21 cellular contexts compared by ENCODE assay signal in genomic region chr2:128603411-128603924, GRCh38.
DNase-seq lines count a peak whose midpoint lies in the region; ATAC-seq, FAIRE-seq and TF ChIP-seq lines count a peak whose summit lies in the region.
"Had no signal": no experiment of that assay in that cellular context is flagged by ENCODE, and none has a peak within 500 bp of the region (broad histone marks: within the 10 kb centered on the region; RNA-seq: fewer than 3 reads in every experiment).

No MANE protein-coding gene starts in this region.

- H3K4me1 ChIP-seq in H1 (replicated peaks in 1 of 4; ENCODE audit: control insufficient read depth in 3 of 4, insufficient read depth in 4 of 4, low read length in 3 of 4): peaks cover 0 to 9% (median under 1%) of the 10 kb centered on the region in 4 experiments; a peak in 3 of 7 replicates
- no peaks in the 10 kb centered on the region for H3K4me1 ChIP-seq in CD4-positive, alpha-beta memory T cell (ENCODE audit: insufficient read depth, low read length)
- H3K4me1 ChIP-seq: neural progenitor cell, stomach had no signal

- H2BK20ac ChIP-seq in H1 (ENCODE audit: low read length): no peak overlapping the region

- H4K5ac ChIP-seq in H1 (ENCODE audit: insufficient read length, low read depth, low read length): no peak overlapping the region

- peaks cover 0 to 5% of the 10 kb centered on the region in 2 experiments for H4K20me1 ChIP-seq in H1 (replicated peaks in 1 of 2; ENCODE audit: control insufficient read depth in 1 of 2, insufficient read depth in 2 of 2, low read length in 2 of 2)

- TF ChIP-seq RAD21 in H1 (IDR thresholded peaks at IDR 0.05 in 1 of 2, conservative IDR thresholded peaks at IDR 0.05 in 1 of 2; ENCODE audit: low read depth in 2 of 2, low read length in 2 of 2): no peak

- no peak overlapping the region for H3K4ac ChIP-seq in H1 (replicated peaks; ENCODE audit: insufficient read length, low read depth, low read length)

- ATAC-seq in natural killer cell (no peak), HG02763 (IDR thresholded peaks at IDR 0.05; ENCODE audit: unreplicated experiment) (no peak), GM21576 (IDR thresholded peaks at IDR 0.05; ENCODE audit: unreplicated experiment) (no peak)
- no peak for ATAC-seq in natural killer cell treated with Interleukin-12 subunit alpha and Interleukin-12 subunit beta and Interleukin-15 and Interleukin-18, amount 100 ng/mL, for 72 hours
- no peak for ATAC-seq in activated T-helper 17 cell treated with anti-CD3 and anti-CD28 coated beads, Interleukin-2, amount 50 U/mL, for 72 hours (replicated peaks)
- ATAC-seq: activated CD8-positive, alpha-beta T cell treated with anti-CD3 and anti-CD28 coated beads, Interleukin-2, amount 10 ng/mL, durations not matched to agents 7 days and 5 days; CD8-positive, alpha-beta T cell had no signal

- H3K27me3 Mint-ChIP-seq in natural killer cell (ENCODE audit: low read depth in 2 of 2) (no peaks in the 10 kb centered on the region), mesothelial cell of epicardium (ENCODE audit: low read depth) (peaks cover under 1% of the 10 kb centered on the region)
- no peaks in the 10 kb centered on the region for H3K27me3 Mint-ChIP-seq in natural killer cell treated with Interleukin-12 subunit alpha and Interleukin-12 subunit beta and Interleukin-15 and Interleukin-18, amount 100 ng/mL, for 72 hours
- H3K27me3 Mint-ChIP-seq in activated T-helper 17 cell treated with anti-CD3 and anti-CD28 coated beads, Interleukin-2, amount 50 U/mL, for 72 hours: no peaks in the 10 kb centered on the region
- H3K27me3 Mint-ChIP-seq in CD4-positive, alpha-beta memory T cell: no peaks in the 10 kb centered on the region

- TF ChIP-seq EP300 in H1 (IDR thresholded peaks at IDR 0.05; ENCODE audit: borderline replicate concordance in 1 of 2, low read depth in 2 of 2, low read length in 2 of 2): no peak

- H3K27me3 ChIP-seq in H1 (replicated peaks in 1 of 4; ENCODE audit: control insufficient read depth in 3 of 4, extremely low read depth in 1 of 4, insufficient read depth in 3 of 4, low read length in 3 of 4): no peaks in the 10 kb centered on the region
- H3K27me3 ChIP-seq in CD4-positive, alpha-beta memory T cell (ENCODE audit: insufficient read depth, low read length): no peaks in the 10 kb centered on the region
- H3K27me3 ChIP-seq: neural progenitor cell, stomach had no signal

- H3K4me1 Mint-ChIP-seq in natural killer cell: no peaks in the 10 kb centered on the region
- H3K4me1 Mint-ChIP-seq in natural killer cell treated with Interleukin-12 subunit alpha and Interleukin-12 subunit beta and Interleukin-15 and Interleukin-18, amount 100 ng/mL, for 72 hours (ENCODE audit: low read depth in 2 of 2): no peaks in the 10 kb centered on the region
- peaks cover 15% of the 10 kb centered on the region for H3K4me1 Mint-ChIP-seq in mesothelial cell of epicardium
- no peaks in the 10 kb centered on the region for H3K4me1 Mint-ChIP-seq in activated T-helper 17 cell treated with anti-CD3 and anti-CD28 coated beads, Interleukin-2, amount 50 U/mL, for 72 hours
- H3K4me1 Mint-ChIP-seq in CD4-positive, alpha-beta memory T cell: no peaks in the 10 kb centered on the region

- H3K4me3 Mint-ChIP-seq in natural killer cell: no peak overlapping the region
- no peak overlapping the region for H3K4me3 Mint-ChIP-seq in natural killer cell treated with Interleukin-12 subunit alpha and Interleukin-12 subunit beta and Interleukin-15 and Interleukin-18, amount 100 ng/mL, for 72 hours
- H3K4me3 Mint-ChIP-seq in mesothelial cell of epicardium: no peak overlapping the region
- no peak overlapping the region for H3K4me3 Mint-ChIP-seq in activated T-helper 17 cell treated with anti-CD3 and anti-CD28 coated beads, Interleukin-2, amount 50 U/mL, for 72 hours
- H3K4me3 Mint-ChIP-seq in CD4-positive, alpha-beta memory T cell: no peak overlapping the region
- H3K4me3 Mint-ChIP-seq: activated CD8-positive, alpha-beta T cell treated with anti-CD3 and anti-CD28 coated beads, Interleukin-2, amount 10 ng/mL, durations not matched to agents 7 days and 5 days; CD8-positive, alpha-beta T cell; neural progenitor cell had no signal

- no peak overlapping the region for H2AK5ac ChIP-seq in H1 (ENCODE audit: low read depth, low read length)

- H4K91ac ChIP-seq in H1 (replicated peaks; ENCODE audit: insufficient read length, low read length): no peak overlapping the region

- no peak for FAIRE-seq in H1 (lab: Jason Lieb, UNC)

- CTCF ChIA-PET in H1 (lab: Charles Lee; ENCODE audit: partially characterized antibody): interaction anchor here (0.8 to 1.6 kb wide), 3 partner anchors 8 to 35 kb away, joined by 3 to 4 read pairs (median 4); no protein-coding TSS in a partner anchor
- CTCF ChIA-PET in CD4-positive, alpha-beta memory T cell (lab: Charles Lee; ENCODE audit: partially characterized antibody): interaction anchor here (1.0 kb wide), 1 partner anchor 10 kb away, joined by 3 read pairs; no protein-coding TSS in a partner anchor

- H3K9ac ChIP-seq in H1 (replicated peaks in 1 of 4; ENCODE audit: extremely low read depth in 1 of 4, low read depth in 3 of 4, low read length in 3 of 4): no peak overlapping the region
- H3K9ac ChIP-seq: neural progenitor cell had no signal

- H2BK5ac ChIP-seq in H1 (ENCODE audit: low read depth, low read length): no peak overlapping the region

- POLR2A ChIA-PET in H1 (lab: Charles Lee; ENCODE audit: partially characterized antibody): no interaction called here
- POLR2A ChIA-PET in CD4-positive, alpha-beta memory T cell (lab: Charles Lee; ENCODE audit: partially characterized antibody): no interaction called here

- no peak overlapping the region for H3K27ac Mint-ChIP-seq in natural killer cell
- no peak overlapping the region for H3K27ac Mint-ChIP-seq in natural killer cell treated with Interleukin-12 subunit alpha and Interleukin-12 subunit beta and Interleukin-15 and Interleukin-18, amount 100 ng/mL, for 72 hours
- H3K27ac Mint-ChIP-seq in mesothelial cell of epicardium: no peak overlapping the region
- no peak overlapping the region for H3K27ac Mint-ChIP-seq in activated T-helper 17 cell treated with anti-CD3 and anti-CD28 coated beads, Interleukin-2, amount 50 U/mL, for 72 hours
- no peak overlapping the region for H3K27ac Mint-ChIP-seq in CD4-positive, alpha-beta memory T cell
- H3K27ac Mint-ChIP-seq: activated CD8-positive, alpha-beta T cell treated with anti-CD3 and anti-CD28 coated beads, Interleukin-2, amount 10 ng/mL, durations not matched to agents 7 days and 5 days; CD8-positive, alpha-beta T cell; neural progenitor cell had no signal

- DNase-seq in natural killer cell: peak; percentile 3
- no peak for DNase-seq in natural killer cell treated with Interleukin-12 subunit alpha and Interleukin-12 subunit beta and Interleukin-15 and Interleukin-18, amount 100 ng/mL, for 72 hours (ENCODE audit: low spot score)
- no peak for DNase-seq in H1 (ENCODE audit: low read depth in 1 of 2, low spot score in 2 of 2)
- peak; percentile 4 to 34 for DNase-seq in mesothelial cell of epicardium (ENCODE audit: low spot score in 2 of 2, unreplicated experiment in 2 of 2)
- no peak for DNase-seq in CD4-positive, alpha-beta memory T cell
- DNase-seq: activated CD8-positive, alpha-beta T cell treated with anti-CD3 and anti-CD28 coated beads, Interleukin-2, amount 10 ng/mL, durations not matched to agents 7 days and 5 days; activated gamma-delta T cell; anterior cingulate cortex; CD8-positive, alpha-beta T cell; cerebellar nuclear complex; DMS79 treated with DMSO at 0.1 percent for 48 hours; mesenchymal stem cell; MM.1S; NCI-H1930; retina; stomach had no signal

- no peak overlapping the region for H2AFZ ChIP-seq in H1 (ENCODE audit: low read length)
- H2AFZ ChIP-seq: neural progenitor cell had no signal

- H3K79me1 ChIP-seq in H1 (ENCODE audit: low read depth, low read length): no peaks in the 10 kb centered on the region

- H3K56ac ChIP-seq in H1 (replicated peaks; ENCODE audit: insufficient read length, low read depth, low read length): no peak overlapping the region

- WGBS in H1 (ENCODE audit: extremely low coverage in 1 of 2, insufficient coverage in 1 of 2, insufficient read length in 1 of 2, insufficient replicate concordance in 2 of 2, low coverage in 1 of 2, low lambda C conversion rate in 2 of 2, missing lambda C conversion rate in 1 of 2), 2 experiments: 95% methylated on average over 14 of the region's 14 CpGs; no CpG with 5 or more reads in 1 of the 2 experiments

- no peaks in the 10 kb centered on the region for H3K36me3 Mint-ChIP-seq in natural killer cell
- no peaks in the 10 kb centered on the region for H3K36me3 Mint-ChIP-seq in natural killer cell treated with Interleukin-12 subunit alpha and Interleukin-12 subunit beta and Interleukin-15 and Interleukin-18, amount 100 ng/mL, for 72 hours
- no peaks in the 10 kb centered on the region for H3K36me3 Mint-ChIP-seq in mesothelial cell of epicardium
- no peaks in the 10 kb centered on the region for H3K36me3 Mint-ChIP-seq in activated T-helper 17 cell treated with anti-CD3 and anti-CD28 coated beads, Interleukin-2, amount 50 U/mL, for 72 hours (ENCODE audit: low read depth)
- no peaks in the 10 kb centered on the region for H3K36me3 Mint-ChIP-seq in CD4-positive, alpha-beta memory T cell
- H3K36me3 Mint-ChIP-seq: CD8-positive, alpha-beta T cell; neural progenitor cell had no signal

- no peaks in the 10 kb centered on the region for H3K9me3 ChIP-seq in H1 (ENCODE audit: insufficient read depth in 2 of 2, low read depth in 1 of 2, low read length in 1 of 2)
- no peaks in the 10 kb centered on the region for H3K9me3 ChIP-seq in CD4-positive, alpha-beta memory T cell (ENCODE audit: control insufficient read depth in 1 of 2, low read length in 2 of 2)
- H3K9me3 ChIP-seq: stomach had no signal

- H3K36me3 ChIP-seq in H1 (ENCODE audit: control insufficient read depth in 2 of 4, insufficient read depth in 4 of 4, low read length in 3 of 4): no peaks in the 10 kb centered on the region
- no peaks in the 10 kb centered on the region for H3K36me3 ChIP-seq in CD4-positive, alpha-beta memory T cell (ENCODE audit: insufficient read depth, low read length)
- H3K36me3 ChIP-seq: neural progenitor cell, stomach had no signal

- H2BK15ac ChIP-seq in H1 (ENCODE audit: low read length): peak overlapping the region; percentile 75; the same call in 1 of the 2 replicates

- H3K14ac ChIP-seq in H1 (ENCODE audit: insufficient read length): no peak overlapping the region

- intact Hi-C loops in natural killer cell (cut with micrococcal nuclease): no loop called here
- intact Hi-C loops in CD4-positive, alpha-beta memory T cell (cut with micrococcal nuclease): no loop called here

- no peak overlapping the region for H2BK120ac ChIP-seq in H1 (replicated peaks; ENCODE audit: low read depth, low read length)

- H2BK12ac ChIP-seq in H1 (ENCODE audit: low read depth, low read length): 0 out of 2 replicates have a peak overlapping the region, but pooled peaks have one; percentile 55

- no peak overlapping the region for H3K4me3 ChIP-seq in H1 (ENCODE audit: extremely low read depth in 1 of 4, insufficient read depth in 2 of 4, low read depth in 3 of 4, low read length in 4 of 4)
- no peak overlapping the region for H3K4me3 ChIP-seq in CD4-positive, alpha-beta memory T cell (ENCODE audit: low read length in 2 of 2)
- H3K4me3 ChIP-seq: neural progenitor cell, stomach had no signal

- peak overlapping the region; percentile 72 for H4K8ac ChIP-seq in H1 (ENCODE audit: extremely low read depth, insufficient read depth, low read length)

- H3K23me2 ChIP-seq in H1 (ENCODE audit: low read depth, low read length): peaks cover 4% of the 10 kb centered on the region; the same call in 1 of the 2 replicates

- TF ChIP-seq CTCF in natural killer cell (IDR thresholded peaks at IDR 0.05) (no peak), H1 (IDR thresholded peaks at IDR 0.05; ENCODE audit: control extremely low read depth in 1 of 3, insufficient read depth in 1 of 3, low read depth in 1 of 3, low read length in 3 of 3) (no peak), mesothelial cell of epicardium (IDR thresholded peaks at IDR 0.05; ENCODE audit: unreplicated experiment) (no peak)

- H3K18ac ChIP-seq in H1 (ENCODE audit: extremely low read depth, low read length): no peak overlapping the region

- H3K23ac ChIP-seq in H1 (ENCODE audit: insufficient read length): no peak overlapping the region

- no peak overlapping the region for H3K27ac ChIP-seq in H1 (ENCODE audit: low read depth, low read length)
- no peak overlapping the region for H3K27ac ChIP-seq in CD4-positive, alpha-beta memory T cell (ENCODE audit: low read depth, low read length)
- H3K27ac ChIP-seq: neural progenitor cell, stomach, VCaP had no signal

- no peaks in the 10 kb centered on the region for H3K9me3 Mint-ChIP-seq in natural killer cell
- H3K9me3 Mint-ChIP-seq in natural killer cell treated with Interleukin-12 subunit alpha and Interleukin-12 subunit beta and Interleukin-15 and Interleukin-18, amount 100 ng/mL, for 72 hours: no peaks in the 10 kb centered on the region
- H3K9me3 Mint-ChIP-seq in mesothelial cell of epicardium: no peaks in the 10 kb centered on the region
- H3K9me3 Mint-ChIP-seq in activated T-helper 17 cell treated with anti-CD3 and anti-CD28 coated beads, Interleukin-2, amount 50 U/mL, for 72 hours: no peaks in the 10 kb centered on the region
- H3K9me3 Mint-ChIP-seq in CD4-positive, alpha-beta memory T cell: no peaks in the 10 kb centered on the region
- H3K9me3 Mint-ChIP-seq: CD8-positive, alpha-beta T cell; neural progenitor cell had no signal

- no peak for TF ChIP-seq POLR2A in H1 (IDR thresholded peaks at IDR 0.05; ENCODE audit: control extremely low read depth in 1 of 2, low read depth in 2 of 2, low read length in 2 of 2)

- no peaks in the 10 kb centered on the region for H3K79me2 ChIP-seq in H1 (ENCODE audit: control insufficient read depth in 1 of 2, insufficient read depth in 2 of 2, low read length in 2 of 2)

- H3K4me2 ChIP-seq in H1 (ENCODE audit: insufficient read depth in 1 of 2, low read depth in 2 of 2, low read length in 2 of 2): no peak overlapping the region
- H3K4me2 ChIP-seq: neural progenitor cell had no signal

Comparison
In these comparisons a context has a peak if more than half of its experiments do, and no peak if none do; other contexts are left out.
1. DNase-seq: peak in natural killer cell (single experiment) and mesothelial cell of epicardium (2 of 2); none in natural killer cell treated with Interleukin-12 subunit alpha and Interleukin-12 subunit beta and Interleukin-15 and Interleukin-18, amount 100 ng/mL, for 72 hours (single experiment), H1 (0 of 2) and CD4-positive, alpha-beta memory T cell (0 of 5).